In genomic region chr5:150358261-150359095, GRCh38 we compare ENCODE assay signal across 8 cellular contexts. TPM values are rescaled to one million over a fixed set of nuclear protein-coding genes. Genes with fewer than 3 reads are reported as not detected.
DNase-seq lines count a peak whose midpoint lies in the region; FAIRE-seq and TF ChIP-seq lines count a peak whose summit lies in the region.

No MANE protein-coding gene starts in this region.

- no peak overlapping the region for H2AK5ac ChIP-seq in mesenchymal stem cell (ENCODE audit: low read length, severe bottlenecking)

- H3K4me1 ChIP-seq in mesenchymal stem cell (ENCODE audit: control insufficient read depth, insufficient read depth, low read depth, low read length): peaks cover 6% of the 10 kb centered on the region

- no peak overlapping the region for H2AFZ ChIP-seq in mesenchymal stem cell (ENCODE audit: low read depth, low read length)

- CTCF ChIA-PET in AG04449 (lab: Yijun Ruan, JAX): interaction anchor here (0.8 to 1.5 kb wide), 8 partner anchors 8 to 92 kb away, joined by 3 to 7 read pairs (median 3); no protein-coding TSS in a partner anchor

- H3K27ac ChIP-seq in mesenchymal stem cell (ENCODE audit: low read length, poor library complexity, severe bottlenecking): no peak overlapping the region

- TF ChIP-seq CTCF in AG04449 (IDR thresholded peaks at IDR 0.05; ENCODE audit: insufficient read depth, low read length, missing control alignments) (no peak), GM13977 (IDR thresholded peaks at IDR 0.05; ENCODE audit: extremely low read depth, insufficient read depth, missing control alignments) (no peak)

- H3K27me3 ChIP-seq in mesenchymal stem cell (ENCODE audit: control insufficient read depth in 1 of 2, insufficient read depth in 1 of 2, low read length in 2 of 2): no peaks in the 10 kb centered on the region

- no peak overlapping the region for H2BK15ac ChIP-seq in mesenchymal stem cell (ENCODE audit: low read depth, poor library complexity, severe bottlenecking)

- no peaks in the 10 kb centered on the region for H3K9me3 ChIP-seq in mesenchymal stem cell (ENCODE audit: control insufficient read depth, low read length)

- H2BK120ac ChIP-seq in mesenchymal stem cell (ENCODE audit: low read depth, low read length): no peak overlapping the region

- no peak for DNase-seq in AG04449 (ENCODE audit: low read depth, low spot score)
- peak; percentile 27 for DNase-seq in HK-2 (ENCODE audit: unreplicated experiment)
- DNase-seq in astrocyte of the hippocampus (ENCODE audit: low read depth, low spot score): peak; percentile 58
- DNase-seq in mesenchymal stem cell: no peak
- no peak for DNase-seq in GM13977 (ENCODE audit: low spot score)
- no peak for DNase-seq in medulla oblongata (ENCODE audit: extremely low spot score)
- no peak for DNase-seq in amniotic stem cell (lab: John Stamatoyannopoulos, UW)
- DNase-seq in HTR-8/SVneo (ENCODE audit: insufficient read length, low spot score): no peak

- H3K4me3 ChIP-seq in AG04449 (ENCODE audit: low read depth, low read length): peak overlapping the region; percentile 76
- H3K4me3 ChIP-seq in mesenchymal stem cell (ENCODE audit: insufficient read depth in 1 of 2, low read depth in 1 of 2, low read length in 2 of 2): peak overlapping the region; percentile 79 to 89

- no peak for FAIRE-seq in HTR-8/SVneo (lab: Jason Lieb, UNC)

- no peak overlapping the region for H3K14ac ChIP-seq in mesenchymal stem cell (ENCODE audit: low read length in 2 of 2)

- no peak overlapping the region for H2BK5ac ChIP-seq in mesenchymal stem cell (ENCODE audit: low read depth, low read length, poor library complexity, severe bottlenecking)

- peak overlapping the region; percentile 20 to 54 for H3K4ac ChIP-seq in mesenchymal stem cell (ENCODE audit: low read depth in 1 of 2, low read length in 2 of 2)

- peaks cover 26 to 28% of the 10 kb centered on the region in 2 experiments for H3K36me3 ChIP-seq in mesenchymal stem cell (ENCODE audit: control insufficient read depth in 1 of 2, insufficient read depth in 2 of 2, low read depth in 1 of 2, low read length in 2 of 2)

- no peak overlapping the region for H3K18ac ChIP-seq in mesenchymal stem cell (ENCODE audit: low read depth in 1 of 2, low read length in 2 of 2)

- H2BK12ac ChIP-seq in mesenchymal stem cell (ENCODE audit: low read length in 2 of 2): no peak overlapping the region

- H3K4me2 ChIP-seq in mesenchymal stem cell (ENCODE audit: low read length, poor library complexity, severe bottlenecking): peak overlapping the region; percentile 84

- 50% methylated on average over 23 of the region's 23 CpGs for WGBS in mesenchymal stem cell

- POLR2A ChIA-PET in AG04449 (lab: Yijun Ruan, JAX): interaction anchor here (1.2 kb wide), 1 partner anchor 60 kb away, joined by 3 read pairs; no protein-coding TSS in a partner anchor

- no peak overlapping the region for H3K23ac ChIP-seq in mesenchymal stem cell (ENCODE audit: low read length in 2 of 2)

- peaks cover 23% of the 10 kb centered on the region for H3K79me1 ChIP-seq in mesenchymal stem cell (replicated peaks; ENCODE audit: low read length, poor library complexity, severe bottlenecking)

- H4K8ac ChIP-seq in mesenchymal stem cell (ENCODE audit: low read length): peak overlapping the region; percentile 93

- no peak overlapping the region for H4K91ac ChIP-seq in mesenchymal stem cell (ENCODE audit: low read length)

- in situ Hi-C loops in GM13977 (cut with MboI; ENCODE audit: low pct_unique_long_range_greater_than_20kb, low sequenced_read_pairs, unreplicated experiment): no loop called here

- H3K9ac ChIP-seq in mesenchymal stem cell (ENCODE audit: low read length): peak overlapping the region; percentile 89

RNA-seq across cellular contexts. Expression of gene TCOF1, which starts 1.0 kb away (rescaled TPM):
- 14.3 TPM for polyA plus RNA-seq in mesenchymal stem cell (2013, experiment 1 of 2)
- polyA plus RNA-seq in mesenchymal stem cell (2013, experiment 2 of 2): 13.1 TPM

RNA-seq across cellular contexts. Expression of gene CD74, which starts 54.2 kb away (rescaled TPM):
- polyA plus RNA-seq in mesenchymal stem cell (2013, experiment 1 of 2): 0.43 TPM
- polyA plus RNA-seq in mesenchymal stem cell (2013, experiment 2 of 2): 0.36 TPM

RNA-seq across cellular contexts. Expression of gene ARSI, which starts 55.8 kb away (rescaled TPM):
- 1.6 TPM for polyA plus RNA-seq in mesenchymal stem cell (2013, experiment 1 of 2)
- 1.5 TPM for polyA plus RNA-seq in mesenchymal stem cell (2013, experiment 2 of 2)

Comparison
In these comparisons a context has a peak if more than half of its experiments do, and no peak if none do; other contexts are left out.
1. DNase-seq: peak in HK-2 (single experiment) and astrocyte of the hippocampus (single experiment); none in AG04449 (single experiment), mesenchymal stem cell (single experiment), GM13977 (single experiment), medulla oblongata (single experiment), amniotic stem cell (single experiment) and HTR-8/SVneo (single experiment).